In the genomic region with DNA sequence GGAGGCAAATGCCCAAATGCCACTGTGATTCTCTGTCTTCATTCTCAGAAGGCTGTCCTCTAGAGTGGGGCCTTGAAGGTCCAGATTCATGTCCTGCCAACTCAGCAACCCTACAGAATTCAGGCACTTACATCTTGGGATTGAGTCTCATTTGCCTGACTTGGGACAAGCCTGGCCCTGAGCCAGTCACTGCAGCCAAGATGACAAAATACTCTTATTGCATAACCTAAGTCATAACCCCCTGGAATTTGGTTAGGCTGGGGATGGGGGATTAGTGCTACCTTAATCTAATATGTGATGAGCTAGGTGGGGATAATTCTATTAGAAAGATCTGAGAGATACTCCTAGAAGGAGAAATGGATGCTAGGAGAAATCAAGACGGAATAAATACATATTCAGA, we compare ENCODE assay signal across 16 cellular contexts.
DNase-seq lines count a peak whose midpoint lies in the region; ATAC-seq and TF ChIP-seq lines count a peak whose summit lies in the region.
"Had no signal": no experiment of that assay in that cellular context is flagged by ENCODE, and none has a peak within 500 bp of the region (broad histone marks: within the 10 kb centered on the region; RNA-seq: fewer than 3 reads in every experiment).

No MANE protein-coding gene starts in this region.

- H3K9me3 ChIP-seq in HUES6 (ENCODE audit: control insufficient read depth, insufficient read depth, low read depth, low read length) (no peaks in the 10 kb centered on the region), testis (no peaks in the 10 kb centered on the region)

- H3K36me3 ChIP-seq in HUES6 (ENCODE audit: control insufficient read depth, insufficient read depth, low read length) (no peaks in the 10 kb centered on the region), testis (ENCODE audit: low read depth, missing control alignments) (no peaks in the 10 kb centered on the region)
- H3K36me3 ChIP-seq: neural progenitor cell had no signal

- H3K9ac ChIP-seq in HUES6 (ENCODE audit: low read length): no peak overlapping the region
- H3K9ac ChIP-seq: neural progenitor cell had no signal

- H3K27me3 ChIP-seq in HUES6 (ENCODE audit: control insufficient read depth, insufficient read depth, low read length): no peaks in the 10 kb centered on the region
- no peaks in the 10 kb centered on the region for H3K27me3 ChIP-seq in foreskin keratinocyte
- H3K27me3 ChIP-seq in testis: no peaks in the 10 kb centered on the region
- H3K27me3 ChIP-seq: neural progenitor cell had no signal

- no peak overlapping the region for H3K4me3 ChIP-seq in HUES6 (ENCODE audit: low read depth, low read length)
- H3K4me3 ChIP-seq in testis: no peak overlapping the region
- H3K4me3 ChIP-seq: neural progenitor cell had no signal

- H3K27ac ChIP-seq in HUES6 (ENCODE audit: low read depth, low read length) (peak overlapping the region; percentile 19; the same call in 1 of the 2 replicates), foreskin keratinocyte (peak overlapping the region; percentile 9), testis (no peak overlapping the region)
- H3K27ac ChIP-seq: neural progenitor cell had no signal

- ATAC-seq in foreskin keratinocyte: no peak
- ATAC-seq in HG02981 (IDR thresholded peaks at IDR 0.05; ENCODE audit: unreplicated experiment): no peak
- ATAC-seq: activated CD4-positive, CD25-positive, alpha-beta regulatory T cell treated with anti-CD3 and anti-CD28 coated beads, Interleukin-2, amount 50 U/mL, for 24 hours; sciatic nerve; stimulated activated naive CD8-positive, alpha-beta T cell treated with anti-CD3 and anti-CD28 coated beads, Interleukin-15, amount 100 ng/mL, for 72 hours; T-cell had no signal

- WGBS in testis, 2 donors: 79 to 98% methylated on average over 1 of the region's 1 CpG

- TF ChIP-seq CTCF in foreskin keratinocyte (conservative IDR thresholded peaks at IDR 0.05) (no peak), testis (IDR thresholded peaks at IDR 0.05) (no peak)

- no peak for TF ChIP-seq POLR2A in testis (IDR thresholded peaks at IDR 0.05)

- H3K4me1 ChIP-seq in HUES6 (ENCODE audit: control insufficient read depth, insufficient read depth, low read length) (peaks cover 34% of the 10 kb centered on the region), foreskin keratinocyte (peaks cover 20% of the 10 kb centered on the region), testis (no peaks in the 10 kb centered on the region)
- H3K4me1 ChIP-seq: neural progenitor cell had no signal

- peak; percentile 47 for DNase-seq in amniotic epithelial cell (ENCODE audit: low read depth)
- DNase-seq in foreskin keratinocyte: peak in 1 of 2 donors; percentile 36
- peak; percentile 18 for DNase-seq in testis
- no peak for DNase-seq in stimulated activated naive CD4-positive, alpha-beta T cell treated with Interleukin-2 at 50 U/mL for 16 hours (lab: John Stamatoyannopoulos, UW)
- DNase-seq in stimulated activated CD4-positive, alpha-beta T cell treated with anti-CD3 and anti-CD28 coated beads, Interleukin-4, amount 100 ng/mL, for 24 hours: no peak
- DNase-seq in activated T-cell treated with anti-CD3 and anti-CD28 coated beads, Interleukin-2, amount 50 U/mL, for 48 hours: no peak
- DNase-seq: activated naive CD4-positive, alpha-beta T cell treated with anti-CD3 and anti-CD28 coated beads, Interleukin-2, amount 10 ng/mL, durations not matched to agents 7 days and 5 days; central memory CD4-positive, alpha-beta T cell; hypothalamus; stimulated activated naive CD8-positive, alpha-beta T cell treated with anti-CD3 and anti-CD28 coated beads, Interleukin-15, amount 100 ng/mL, for 72 hours; T-cell had no signal

- intact Hi-C loops in testis (cut with DNase I; ENCODE audit: low total_unique reads): no loop called here

Comparison
In these comparisons a context has a peak if more than half of its experiments do, and no peak if none do; other contexts are left out.
1. H3K27ac ChIP-seq: peak in HUES6 (single experiment) and foreskin keratinocyte (single experiment); none in testis (0 of 2).
2. DNase-seq: peak in amniotic epithelial cell (single experiment) and testis (single experiment); none in stimulated activated naive CD4-positive, alpha-beta T cell treated with Interleukin-2 at 50 U/mL for 16 hours (single experiment), stimulated activated CD4-positive, alpha-beta T cell treated with anti-CD3 and anti-CD28 coated beads, Interleukin-4, amount 100 ng/mL, for 24 hours (single experiment) and activated T-cell treated with anti-CD3 and anti-CD28 coated beads, Interleukin-2, amount 50 U/mL, for 48 hours (0 of 2).